8 cellular contexts compared by ENCODE assay signal in the genomic region with DNA sequence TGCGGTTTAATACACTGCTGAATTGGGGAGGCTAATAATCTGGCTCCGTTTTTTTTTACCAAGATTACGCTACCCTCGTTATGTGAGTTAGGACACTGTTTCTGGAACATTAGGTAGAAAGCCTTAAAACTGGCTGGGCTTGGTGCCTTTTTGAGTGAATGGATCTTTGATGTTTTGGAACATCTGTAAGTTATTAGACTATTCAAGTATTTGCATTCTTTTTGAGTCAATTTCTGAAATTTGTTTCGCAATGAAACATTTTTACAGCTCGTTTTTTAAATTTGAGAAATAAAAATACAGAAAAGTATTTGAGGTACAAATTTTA.
DNase-seq lines count a peak whose midpoint lies in the region; FAIRE-seq and TF ChIP-seq lines count a peak whose summit lies in the region.

No MANE protein-coding gene starts in this region.

- H3K36me3 ChIP-seq in iPS-18a (ENCODE audit: control insufficient read depth, low read depth, low read length) = peaks cover 16% of the 10 kb centered on the region
- peaks cover 4 to 15% (median 11%) of the 10 kb centered on the region in 5 donors for H3K36me3 ChIP-seq in subcutaneous abdominal adipose tissue (ENCODE audit: control insufficient read depth in 5 of 5, insufficient read depth in 5 of 5, low read length in 5 of 5)

- H3K9me3 ChIP-seq in iPS-18a (ENCODE audit: control insufficient read depth, low read depth, low read length) (no peaks in the 10 kb centered on the region), subcutaneous abdominal adipose tissue (ENCODE audit: control insufficient read depth in 5 of 5, low read length in 5 of 5) (no peaks in the 10 kb centered on the region)

- H3K4me3 ChIP-seq in iPS-18a (ENCODE audit: low read length) (no peak overlapping the region), subcutaneous abdominal adipose tissue (ENCODE audit: low read depth in 1 of 5, low read length in 5 of 5) (peak overlapping the region in 2 of 5 donors; percentile 79 to 82)

- peak overlapping the region; percentile 97 for H3K27ac Mint-ChIP-seq in activated CD4-positive, alpha-beta T cell treated with anti-CD3 and anti-CD28 coated beads, Interleukin-2, amount 10 ng/mL, durations not matched to agents 24 days and 14 days

- TF ChIP-seq CTCF in VCaP (conservative IDR thresholded peaks at IDR 0.05) = no peak

- H3K27ac ChIP-seq in VCaP = peak overlapping the region; percentile 90
- no peak overlapping the region for H3K27ac ChIP-seq in iPS-18a (ENCODE audit: low read length)
- peak overlapping the region; percentile 91 for H3K27ac ChIP-seq in subcutaneous abdominal adipose tissue (ENCODE audit: low read depth, low read length)
- H3K27ac ChIP-seq in caudate nucleus (ENCODE audit: low read depth, low read length) = no peak overlapping the region

- H3K27me3 Mint-ChIP-seq in activated CD4-positive, alpha-beta T cell treated with anti-CD3 and anti-CD28 coated beads, Interleukin-2, amount 10 ng/mL, durations not matched to agents 24 days and 14 days = peaks cover 24% of the 10 kb centered on the region

- intact Hi-C loops in activated CD4-positive, alpha-beta T cell treated with anti-CD3 and anti-CD28 coated beads, Interleukin-2, amount 10 ng/mL, durations not matched to agents 24 days and 14 days (cut with micrococcal nuclease) = loop anchor here (1.0 to 5.0 kb wide), 6 partner anchors 49 to 411 kb away; partner anchors contain the start of genes BACH1, CCT8, LTN1 and USP16

- H3K27me3 ChIP-seq in iPS-18a (ENCODE audit: control insufficient read depth, insufficient read depth, low read length) (no peaks in the 10 kb centered on the region), subcutaneous abdominal adipose tissue (ENCODE audit: control insufficient read depth in 5 of 5, insufficient read depth in 4 of 5, low read length in 5 of 5) (no peaks in the 10 kb centered on the region)

- DNase-seq in activated CD4-positive, alpha-beta T cell treated with anti-CD3 and anti-CD28 coated beads, Interleukin-2, amount 10 ng/mL, durations not matched to agents 24 days and 14 days = no peak
- DNase-seq in activated CD4-positive, alpha-beta T cell treated with anti-CD3 and anti-CD28 coated beads, Interleukin-2, amount 50 U/mL, for 1 hour = no peak
- DNase-seq in HTR-8/SVneo (ENCODE audit: insufficient read length, low spot score) (no peak), NCI-H1694 (lab: John Stamatoyannopoulos, UW) (no peak), caudate nucleus (lab: John Stamatoyannopoulos, UW) (no peak)

- H3K36me3 Mint-ChIP-seq in activated CD4-positive, alpha-beta T cell treated with anti-CD3 and anti-CD28 coated beads, Interleukin-2, amount 10 ng/mL, durations not matched to agents 24 days and 14 days (ENCODE audit: low read depth) = peaks cover 12% of the 10 kb centered on the region

- H3K9ac ChIP-seq in iPS-18a (ENCODE audit: low read length) = peak overlapping the region; percentile 73
- H3K9ac ChIP-seq in subcutaneous abdominal adipose tissue (ENCODE audit: low read length in 5 of 5) = peak overlapping the region in 2 of 5 donors; percentile 64 to 79

- FAIRE-seq in HTR-8/SVneo (lab: Jason Lieb, UNC) = no peak

- H3K4me1 ChIP-seq in iPS-18a (ENCODE audit: control insufficient read depth, low read depth, low read length) = peaks cover 5% of the 10 kb centered on the region
- peaks cover 0 to 17% (median 10%) of the 10 kb centered on the region in 5 donors for H3K4me1 ChIP-seq in subcutaneous abdominal adipose tissue (ENCODE audit: control insufficient read depth in 5 of 5, insufficient read depth in 5 of 5, low read length in 5 of 5)

- peaks cover 14% of the 10 kb centered on the region for H3K4me1 Mint-ChIP-seq in activated CD4-positive, alpha-beta T cell treated with anti-CD3 and anti-CD28 coated beads, Interleukin-2, amount 10 ng/mL, durations not matched to agents 24 days and 14 days

- H3K9me3 Mint-ChIP-seq in activated CD4-positive, alpha-beta T cell treated with anti-CD3 and anti-CD28 coated beads, Interleukin-2, amount 10 ng/mL, durations not matched to agents 24 days and 14 days = peaks cover 6% of the 10 kb centered on the region

- peak overlapping the region; percentile 89 for H3K4me3 Mint-ChIP-seq in activated CD4-positive, alpha-beta T cell treated with anti-CD3 and anti-CD28 coated beads, Interleukin-2, amount 10 ng/mL, durations not matched to agents 24 days and 14 days

Comparison
In these comparisons a context has a peak if more than half of its experiments do, and no peak if none do; other contexts are left out.
1. H3K27ac ChIP-seq: peak in VCaP (single experiment) and subcutaneous abdominal adipose tissue (single experiment); none in iPS-18a (single experiment) and caudate nucleus (single experiment).